In the genomic region with DNA sequence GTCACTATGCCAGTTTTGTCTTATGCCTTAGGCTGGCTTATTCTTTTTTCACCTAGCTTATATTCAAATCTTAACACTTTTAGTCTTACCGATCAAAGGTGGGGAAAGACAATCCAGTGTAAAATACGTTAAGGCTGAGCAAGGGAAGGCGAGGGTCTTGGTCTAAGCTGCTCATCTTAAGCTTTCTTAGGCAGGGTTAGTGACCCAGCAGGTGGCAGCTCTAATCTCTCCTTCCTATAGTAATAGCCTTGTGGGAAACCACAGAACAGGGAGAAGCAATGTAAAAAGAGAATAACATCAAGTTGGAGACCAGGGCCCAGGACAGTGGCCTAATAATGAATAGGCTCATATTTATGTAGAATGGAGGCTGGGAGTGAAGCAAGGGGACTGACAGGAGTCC, we compare ENCODE assay signal across 14 cellular contexts.
"Had no signal": no experiment of that assay in that cellular context is flagged by ENCODE, and none has a peak within 500 bp of the region (broad histone marks: within the 10 kb centered on the region; RNA-seq: fewer than 3 reads in every experiment).

No MANE protein-coding gene starts in this region.

- H3K27ac Mint-ChIP-seq: activated naive CD8-positive, alpha-beta T cell treated with anti-CD3 and anti-CD28 coated beads, Interleukin-2, amount 10 ng/mL, durations not matched to agents 7 days and 5 days; natural killer cell treated with Interleukin-12 subunit alpha and Interleukin-12 subunit beta and Interleukin-15 and Interleukin-18, amount 100 ng/mL, for 72 hours; stimulated activated naive B cell treated with anti-CD40 and anti-IgM and Interleukin-4, amounts not matched to agents 10 μg/mL and 1 μg/mL and 100 μg/mL, for 72 hours; type B pancreatic cell had no signal

- ATAC-seq: natural killer cell treated with Interleukin-12 subunit alpha and Interleukin-12 subunit beta and Interleukin-15 and Interleukin-18, amount 100 ng/mL, for 72 hours had no signal

- DNase-seq: activated CD4-positive, alpha-beta T cell treated with anti-CD3 and anti-CD28 coated beads for 4 hours; activated naive CD8-positive, alpha-beta T cell treated with anti-CD3 and anti-CD28 coated beads, Interleukin-2, amount 10 ng/mL, durations not matched to agents 7 days and 5 days; aorta; left cardiac atrium; psoas muscle; right lobe of liver; spleen; stimulated activated CD4-positive, alpha-beta T cell treated with anti-CD3 and anti-CD28 coated beads, Interleukin-1b, Interleukin-23, amount 100 ng/mL, for 48 hours; stimulated activated naive B cell treated with anti-CD40 and anti-IgM and Interleukin-4, amounts not matched to agents 10 μg/mL and 1 μg/mL and 100 μg/mL, for 72 hours had no signal

- H3K27me3 Mint-ChIP-seq: activated naive CD8-positive, alpha-beta T cell treated with anti-CD3 and anti-CD28 coated beads, Interleukin-2, amount 10 ng/mL, durations not matched to agents 7 days and 5 days; activated T-helper 17 cell treated with anti-CD3 and anti-CD28 coated beads, Interleukin-2, amount 50 U/mL, for 72 hours; natural killer cell treated with Interleukin-12 subunit alpha and Interleukin-12 subunit beta and Interleukin-15 and Interleukin-18, amount 100 ng/mL, for 72 hours; stimulated activated naive B cell treated with anti-CD40 and anti-IgM and Interleukin-4, amounts not matched to agents 10 μg/mL and 1 μg/mL and 100 μg/mL, for 72 hours; type B pancreatic cell had no signal

- H3K9me3 Mint-ChIP-seq: activated naive CD8-positive, alpha-beta T cell treated with anti-CD3 and anti-CD28 coated beads, Interleukin-2, amount 10 ng/mL, durations not matched to agents 7 days and 5 days; activated T-helper 17 cell treated with anti-CD3 and anti-CD28 coated beads, Interleukin-2, amount 50 U/mL, for 72 hours; natural killer cell treated with Interleukin-12 subunit alpha and Interleukin-12 subunit beta and Interleukin-15 and Interleukin-18, amount 100 ng/mL, for 72 hours; stimulated activated naive B cell treated with anti-CD40 and anti-IgM and Interleukin-4, amounts not matched to agents 10 μg/mL and 1 μg/mL and 100 μg/mL, for 72 hours; type B pancreatic cell had no signal

- H3K27me3 ChIP-seq: right lobe of liver, spleen had no signal

- H3K4me1 ChIP-seq: psoas muscle, right lobe of liver had no signal

- H3K4me3 ChIP-seq: lung, psoas muscle, right lobe of liver, spleen had no signal

- H3K4me3 Mint-ChIP-seq: activated naive CD8-positive, alpha-beta T cell treated with anti-CD3 and anti-CD28 coated beads, Interleukin-2, amount 10 ng/mL, durations not matched to agents 7 days and 5 days; activated T-helper 17 cell treated with anti-CD3 and anti-CD28 coated beads, Interleukin-2, amount 50 U/mL, for 72 hours; natural killer cell treated with Interleukin-12 subunit alpha and Interleukin-12 subunit beta and Interleukin-15 and Interleukin-18, amount 100 ng/mL, for 72 hours; stimulated activated naive B cell treated with anti-CD40 and anti-IgM and Interleukin-4, amounts not matched to agents 10 μg/mL and 1 μg/mL and 100 μg/mL, for 72 hours; type B pancreatic cell had no signal

- FAIRE-seq: bronchial epithelial cell had no signal

- H3K27ac ChIP-seq: psoas muscle, right lobe of liver, spleen had no signal

- H3K9me3 ChIP-seq: psoas muscle, right lobe of liver, spleen had no signal
